ENCODE assay signal across 8 cellular contexts in the genomic region with DNA sequence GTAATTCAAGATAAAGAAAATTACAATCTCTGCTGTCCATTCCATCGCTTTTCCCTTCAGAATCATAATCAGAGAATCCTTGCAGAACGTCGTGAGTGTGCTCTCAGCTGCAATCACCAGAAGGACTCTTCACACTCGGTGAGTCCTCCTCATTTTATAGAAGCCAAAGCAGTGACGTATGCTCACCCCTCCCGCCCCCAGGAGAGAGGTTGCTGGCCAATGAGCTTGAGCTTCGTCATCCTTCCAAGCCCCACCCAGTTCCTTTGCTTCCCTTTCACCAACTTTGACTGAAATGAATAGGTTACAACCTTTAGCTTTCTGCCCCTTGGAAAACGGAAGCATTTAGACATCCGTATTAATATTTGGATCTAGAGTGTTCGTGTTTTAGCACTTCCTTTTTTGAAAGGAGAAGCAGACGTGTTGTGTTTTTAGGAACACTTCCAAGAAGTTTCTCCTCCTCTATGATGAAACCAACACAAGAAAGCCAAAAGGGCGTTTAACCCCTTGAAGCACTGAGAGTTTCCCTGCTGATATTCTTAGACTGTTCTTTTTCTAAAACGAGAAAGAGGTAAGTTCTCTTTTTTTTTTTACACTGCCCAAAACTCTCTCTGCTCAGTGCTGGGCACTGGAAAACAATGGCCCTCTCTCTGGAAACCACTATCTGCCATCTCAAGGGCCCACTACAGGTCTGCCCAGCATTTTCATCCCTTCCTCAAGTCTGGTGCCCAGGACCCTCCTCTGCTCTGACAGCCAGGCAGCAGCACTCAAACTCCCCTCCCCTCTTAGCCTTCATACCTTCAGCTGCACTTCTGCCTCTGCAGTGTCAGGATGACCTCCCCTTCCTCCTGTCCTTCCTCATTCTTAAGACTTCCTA. TPM values are rescaled to one million over a fixed set of nuclear protein-coding genes. Genes with fewer than 3 reads are reported as not detected.
DNase-seq lines count a peak whose midpoint lies in the region; ATAC-seq and TF ChIP-seq lines count a peak whose summit lies in the region.

No MANE protein-coding gene starts in this region.

- intact Hi-C loops in activated naive CD4-positive, alpha-beta T cell treated with anti-CD3 and anti-CD28 coated beads for 36 hours (cut with micrococcal nuclease): loop anchor here (1.0 to 5.0 kb wide), 2 partner anchors 10 to 269 kb away; a partner anchor contains a TSS
- intact Hi-C loops in left cardiac atrium (cut with DNase I): loop anchor here in 1 of 2 donors (10.0 kb wide), 1 partner anchor 87 kb away; a partner anchor contains a TSS

- H3K27ac Mint-ChIP-seq in activated naive CD4-positive, alpha-beta T cell treated with anti-CD3 and anti-CD28 coated beads for 36 hours: peak overlapping the region; percentile 90

- peaks cover 20% of the 10 kb centered on the region for H3K36me3 Mint-ChIP-seq in activated naive CD4-positive, alpha-beta T cell treated with anti-CD3 and anti-CD28 coated beads for 36 hours (ENCODE audit: low read depth)

- peaks cover 28% of the 10 kb centered on the region for H3K9me3 Mint-ChIP-seq in activated naive CD4-positive, alpha-beta T cell treated with anti-CD3 and anti-CD28 coated beads for 36 hours

- H3K4me1 Mint-ChIP-seq in activated naive CD4-positive, alpha-beta T cell treated with anti-CD3 and anti-CD28 coated beads for 36 hours (ENCODE audit: low read depth): peaks cover 52% of the 10 kb centered on the region

- no peaks in the 10 kb centered on the region for H3K27me3 ChIP-seq in H7 (ENCODE audit: control insufficient read depth, insufficient read depth, low read length)

- ATAC-seq in GM21825 (IDR thresholded peaks at IDR 0.05; ENCODE audit: unreplicated experiment) (peak; percentile 31), left cardiac atrium (peak; percentile 96)

- DNase-seq in Ammon's horn (ENCODE audit: low spot score): peak; percentile 67
- DNase-seq in activated naive CD4-positive, alpha-beta T cell treated with anti-CD3 and anti-CD28 coated beads for 36 hours: peak; percentile 95
- DNase-seq in left cardiac atrium: peak; percentile 87
- peak; percentile 50 to 75 for DNase-seq in stimulated activated CD4-positive, alpha-beta T cell treated with anti-CD3 and anti-CD28 coated beads, Interleukin-1b, Interleukin-23, amount 100 ng/mL, for 4 hours (ENCODE audit: low read depth in 2 of 2)
- no peak for DNase-seq in GOT3 (lab: John Stamatoyannopoulos, UW)
- no peak for DNase-seq in H7

- no peaks in the 10 kb centered on the region for H3K27me3 Mint-ChIP-seq in activated naive CD4-positive, alpha-beta T cell treated with anti-CD3 and anti-CD28 coated beads for 36 hours (ENCODE audit: low read depth)

- CTCF ChIA-PET in activated naive CD4-positive, alpha-beta T cell treated with anti-CD3 and anti-CD28 coated beads for 36 hours (lab: Charles Lee): interaction anchor here (0.6 to 3.2 kb wide), 11 partner anchors 11 to 269 kb away, joined by 3 to 16 read pairs (median 7); no protein-coding TSS in a partner anchor

- no peak overlapping the region for H3K4me3 ChIP-seq in H7 (ENCODE audit: insufficient read depth, low read depth, low read length)

- peak overlapping the region; percentile 78 for H3K4me3 Mint-ChIP-seq in activated naive CD4-positive, alpha-beta T cell treated with anti-CD3 and anti-CD28 coated beads for 36 hours

- TF ChIP-seq POLR2A in Raji (IDR thresholded peaks at IDR 0.05; ENCODE audit: insufficient read depth, low read depth, low read length): peak; percentile 66; the same call in 1 of the 2 replicates

- H3K36me3 ChIP-seq in H7 (replicated peaks; ENCODE audit: control insufficient read depth, insufficient read depth, low read length): no peaks in the 10 kb centered on the region

RNA-seq across cellular contexts. Expression of a gene that starts 44.3 kb away (rescaled TPM):
- total RNA-seq in activated naive CD4-positive, alpha-beta T cell treated with anti-CD3 and anti-CD28 coated beads for 36 hours: 10 to 100 TPM; 32.2 to 33.6 TPM
- total RNA-seq in left cardiac atrium: 1 to 10 TPM in 1 of 2 donors, under 1 TPM in 1; 0.89 to 1.2 TPM
- not detected in 2 replicates for total RNA-seq in H7 (2014; rRNA removed; shearing (Covaris generic))

Comparison
In these comparisons a context has a peak if more than half of its experiments do, and no peak if none do; other contexts are left out.
1. DNase-seq: peak in Ammon's horn (single experiment), activated naive CD4-positive, alpha-beta T cell treated with anti-CD3 and anti-CD28 coated beads for 36 hours (single experiment), left cardiac atrium (single experiment) and stimulated activated CD4-positive, alpha-beta T cell treated with anti-CD3 and anti-CD28 coated beads, Interleukin-1b, Interleukin-23, amount 100 ng/mL, for 4 hours (2 of 2); none in GOT3 (single experiment) and H7 (single experiment).
2. RNA of a gene that starts 44.3 kb away (total RNA-seq): 32.2 to 33.6 TPM in activated naive CD4-positive, alpha-beta T cell treated with anti-CD3 and anti-CD28 coated beads for 36 hours; 0.89 to 1.2 TPM in left cardiac atrium and not detected in H7; every median in the first group is over 10 times any median in the second.